ENCODE assay signal across 20 cellular contexts in genomic region chr18:71374294-71374693, GRCh38.
"Had no signal": no experiment of that assay in that cellular context is flagged by ENCODE, and none has a peak within 500 bp of the region (broad histone marks: within the 10 kb centered on the region; RNA-seq: fewer than 3 reads in every experiment).

No MANE protein-coding gene starts in this region.

- H3K4me1 Mint-ChIP-seq: immature natural killer cell, naive B cell, nephron progenitor cell had no signal

- H3K27me3 Mint-ChIP-seq: naive B cell had no signal

- H3K27ac Mint-ChIP-seq: immature natural killer cell, naive B cell, nephron progenitor cell had no signal

- H3K9me3 ChIP-seq: gastroesophageal sphincter, left ventricle myocardium inferior, ovary, right atrium auricular region had no signal

- DNase-seq: effector CD4-positive, alpha-beta T cell; foreskin fibroblast; glutamatergic neuron; immature natural killer cell; kidney; left cardiac atrium; left ventricle myocardium inferior; mesenchymal stem cell; naive B cell; nephron progenitor cell; ovary; small intestine; stimulated activated CD4-positive, alpha-beta T cell treated with anti-CD3 and anti-CD28 coated beads, Interleukin-12 subunit alpha, Interleukin-12 subunit beta, amount 100 ng/mL, for 4 hours; stimulated activated CD4-positive, alpha-beta T cell treated with anti-CD3 and anti-CD28 coated beads, Interleukin-2, amount 100 ng/mL, for 48 hours; stimulated activated naive CD4-positive, alpha-beta T cell treated with Interleukin-2 at 50 U/mL for 16 hours; trophoblast cell had no signal

- H3K36me3 Mint-ChIP-seq: immature natural killer cell, naive B cell had no signal

- H3K27ac ChIP-seq: gastroesophageal sphincter, left ventricle myocardium inferior, ovary, right atrium auricular region had no signal

- H3K4me1 ChIP-seq: gastroesophageal sphincter, left ventricle myocardium inferior, right atrium auricular region had no signal

- H3K27me3 ChIP-seq: gastroesophageal sphincter, ovary, right atrium auricular region had no signal

- ATAC-seq: esophagus mucosa, gastroesophageal sphincter, left cardiac atrium had no signal

- H3K36me3 ChIP-seq: gastroesophageal sphincter, left ventricle myocardium inferior, ovary, right atrium auricular region had no signal

- H3K4me3 Mint-ChIP-seq: immature natural killer cell, naive B cell, nephron progenitor cell had no signal

- H3K4me3 ChIP-seq: gastroesophageal sphincter, left ventricle myocardium inferior, lung, ovary, right atrium auricular region had no signal

- H3K9me3 Mint-ChIP-seq: nephron progenitor cell had no signal
